In the genomic region with DNA sequence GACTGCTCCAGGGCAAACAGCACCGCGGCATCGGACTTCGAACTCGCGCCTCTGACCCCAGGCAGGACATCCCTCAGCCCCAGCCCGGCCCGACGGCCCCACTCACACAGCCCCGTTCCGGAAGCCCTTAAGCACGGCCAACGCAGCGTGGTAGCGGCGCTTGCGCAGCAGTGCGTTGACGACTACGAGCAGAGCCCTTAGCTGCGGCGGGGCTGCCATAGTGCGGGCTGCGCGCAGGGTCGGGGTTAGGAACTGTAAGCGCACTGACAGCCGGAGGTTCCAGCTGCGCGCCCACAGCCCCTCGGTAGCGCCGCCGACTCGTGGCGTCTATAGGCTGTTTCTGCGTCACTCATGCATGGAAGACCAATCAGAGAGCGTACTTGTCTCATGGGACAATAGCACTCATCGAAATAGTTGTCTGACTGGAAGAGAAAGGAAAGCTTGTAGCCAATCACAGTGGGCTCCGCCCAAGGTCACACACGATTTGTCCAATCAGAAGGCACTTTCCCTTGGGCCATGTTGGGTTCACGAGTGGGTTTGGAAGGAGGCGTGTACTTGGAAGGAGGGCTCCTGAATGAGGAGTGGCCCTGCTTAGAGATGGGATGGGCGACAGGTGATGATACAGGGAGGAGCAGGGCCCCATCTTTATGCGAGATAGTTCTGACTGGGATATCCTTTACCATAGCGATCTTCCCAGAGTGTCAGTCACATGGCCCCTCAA, we compare ENCODE assay signal across 8 cellular contexts. TPM values are rescaled to one million over a fixed set of nuclear protein-coding genes. Genes with fewer than 3 reads are reported as not detected.
A peak's percentile ranks its signal among the peaks of the same experiment; 100 is the strongest.
DNase-seq lines count a peak whose midpoint lies in the region; ATAC-seq and TF ChIP-seq lines count a peak whose summit lies in the region.

A gene with protein sequence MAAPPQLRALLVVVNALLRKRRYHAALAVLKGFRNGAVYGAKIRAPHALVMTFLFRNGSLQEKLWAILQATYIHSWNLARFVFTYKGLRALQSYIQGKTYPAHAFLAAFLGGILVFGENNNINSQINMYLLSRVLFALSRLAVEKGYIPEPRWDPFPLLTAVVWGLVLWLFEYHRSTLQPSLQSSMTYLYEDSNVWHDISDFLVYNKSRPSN (minus strand): TSS at position 322 of the 721 bp plus-strand sequence. CDS start 103 bp downstream, at position 219.

- no peaks in the 10 kb centered on the region for H3K9me2 ChIP-seq in DOHH2 (replicated peaks; ENCODE audit: control insufficient read depth, low read length)
- H3K9me2 ChIP-seq in GM23338 (ENCODE audit: insufficient read depth) = no peaks in the 10 kb centered on the region

- H3K27ac Mint-ChIP-seq in GM23338 (no peak within 1 kb of the TSS), nephron (peak within 1 kb of the TSS in 1 of 3 experiments; percentile 48)
- peak within 1 kb of the TSS; percentile 91 for H3K27ac Mint-ChIP-seq in stimulated activated naive CD8-positive, alpha-beta T cell treated with anti-CD3 and anti-CD28 coated beads, Interleukin-15, Interleukin-2, amounts not matched to agents 100 ng/mL and 50 ng/mL, for 24 hours

- H3K27me3 ChIP-seq in DOHH2 (ENCODE audit: control insufficient read depth, low read length) (no peaks in the 10 kb centered on the region), GM23338 (ENCODE audit: insufficient read depth) (no peaks in the 10 kb centered on the region)

- peak; percentile 98 for ATAC-seq in GM23338

- H3K4me2 ChIP-seq in DOHH2 (ENCODE audit: low read length) (peak within 1 kb of the TSS; percentile 77), GM23338 (peak within 1 kb of the TSS; percentile 60)

- peak within 1 kb of the TSS; percentile 75 for H3K4me3 Mint-ChIP-seq in GM23338
- H3K4me3 Mint-ChIP-seq in nephron = peak within 1 kb of the TSS; percentile 76 to 81 (median 79)
- H3K4me3 Mint-ChIP-seq in stimulated activated naive CD8-positive, alpha-beta T cell treated with anti-CD3 and anti-CD28 coated beads, Interleukin-15, Interleukin-2, amounts not matched to agents 100 ng/mL and 50 ng/mL, for 24 hours = peak within 1 kb of the TSS; percentile 92

- no peaks in the 10 kb centered on the region for H4K20me1 ChIP-seq in DOHH2 (ENCODE audit: control insufficient read depth, insufficient read depth, low read depth, low read length)
- no peaks in the 10 kb centered on the region for H4K20me1 ChIP-seq in GM23338 (replicated peaks; ENCODE audit: insufficient read depth)

- H3K79me2 ChIP-seq in DOHH2 (ENCODE audit: control insufficient read depth, low read length) (peaks cover 3% of the 10 kb centered on the region; the same call in 1 of the 2 replicates), GM23338 (replicated peaks; ENCODE audit: insufficient read depth) (no peaks in the 10 kb centered on the region)

- H3K4me1 ChIP-seq in DOHH2 (ENCODE audit: control insufficient read depth, low read length) (peaks cover 21% of the 10 kb centered on the region), GM23338 (ENCODE audit: insufficient read depth) (no peaks in the 10 kb centered on the region)

- peaks cover 17% of the 10 kb centered on the region for H3K27me3 Mint-ChIP-seq in GM23338 (ENCODE audit: insufficient read depth, low read depth, poor library complexity)
- H3K27me3 Mint-ChIP-seq in nephron (ENCODE audit: low read depth) = no peaks in the 10 kb centered on the region
- H3K27me3 Mint-ChIP-seq in stimulated activated naive CD8-positive, alpha-beta T cell treated with anti-CD3 and anti-CD28 coated beads, Interleukin-15, Interleukin-2, amounts not matched to agents 100 ng/mL and 50 ng/mL, for 24 hours = no peaks in the 10 kb centered on the region

- no peaks in the 10 kb centered on the region for H3K9me3 ChIP-seq in DOHH2 (ENCODE audit: control insufficient read depth, insufficient read depth, low read length)

- H3K27ac ChIP-seq in DOHH2 (ENCODE audit: low read depth, low read length) (peak within 1 kb of the TSS; percentile 25; the same call in 1 of the 2 replicates), GM23338 (ENCODE audit: low read depth) (no peak within 1 kb of the TSS)

- peak within 1 kb of the TSS; percentile 40 for H2AFZ ChIP-seq in GM23338

- H3K4me1 Mint-ChIP-seq in GM23338 (no peaks in the 10 kb centered on the region; the same call in 2 of the 3 replicates), nephron (no peaks in the 10 kb centered on the region)
- peaks cover 22% of the 10 kb centered on the region for H3K4me1 Mint-ChIP-seq in stimulated activated naive CD8-positive, alpha-beta T cell treated with anti-CD3 and anti-CD28 coated beads, Interleukin-15, Interleukin-2, amounts not matched to agents 100 ng/mL and 50 ng/mL, for 24 hours (ENCODE audit: low read depth)

- H3F3A ChIP-seq in DOHH2 (ENCODE audit: control insufficient read depth, insufficient read depth) (no peaks in the 10 kb centered on the region), GM23338 (replicated peaks; ENCODE audit: low read depth) (no peaks in the 10 kb centered on the region)

- H3K36me3 ChIP-seq in DOHH2 (ENCODE audit: control insufficient read depth, low read length) = no peaks in the 10 kb centered on the region
- no peaks in the 10 kb centered on the region for H3K36me3 ChIP-seq in GM23338 (ENCODE audit: insufficient read depth)

- TF ChIP-seq CTCF in DOHH2 (IDR thresholded peaks at IDR 0.05; ENCODE audit: low read depth, low read length, poor library complexity, severe bottlenecking) (no peak), GM23338 (conservative IDR thresholded peaks at IDR 0.05; ENCODE audit: low read depth in 2 of 2) (no peak), nephron (IDR thresholded peaks at IDR 0.05; ENCODE audit: unreplicated experiment in 3 of 3) (no peak)

- H3K36me3 Mint-ChIP-seq in GM23338 (ENCODE audit: low read depth) = no peaks in the 10 kb centered on the region
- no peaks in the 10 kb centered on the region for H3K36me3 Mint-ChIP-seq in nephron (ENCODE audit: low read depth)
- H3K36me3 Mint-ChIP-seq in stimulated activated naive CD8-positive, alpha-beta T cell treated with anti-CD3 and anti-CD28 coated beads, Interleukin-15, Interleukin-2, amounts not matched to agents 100 ng/mL and 50 ng/mL, for 24 hours (ENCODE audit: low read depth) = no peaks in the 10 kb centered on the region

- DNase-seq in GM23338 (ENCODE audit: low spot score) = peak; percentile 92
- DNase-seq in Kasumi-1 (lab: John Stamatoyannopoulos, UW) = peak; percentile 99 to 100
- peak; percentile 98 for DNase-seq in SHP77 treated with DMSO at 0.1 percent for 48 hours (lab: John Stamatoyannopoulos, UW)
- DNase-seq in activated effector memory CD4-positive, alpha-beta T cell treated with anti-CD3 and anti-CD28 coated beads, Interleukin-2, amount 50 U/mL, for 16 hours = peak; percentile 94
- peak; percentile 98 for DNase-seq in fibroblast of the conjunctiva (ENCODE audit: low read depth)

- peak within 1 kb of the TSS; percentile 82 for H3K4me3 ChIP-seq in DOHH2 (ENCODE audit: low read length)
- H3K4me3 ChIP-seq in GM23338 = peak within 1 kb of the TSS; percentile 54

- H3K9me3 Mint-ChIP-seq in GM23338 (peaks cover 6% of the 10 kb centered on the region; the same call in 2 of the 3 replicates), nephron (no peaks in the 10 kb centered on the region)
- H3K9me3 Mint-ChIP-seq in stimulated activated naive CD8-positive, alpha-beta T cell treated with anti-CD3 and anti-CD28 coated beads, Interleukin-15, Interleukin-2, amounts not matched to agents 100 ng/mL and 50 ng/mL, for 24 hours = no peaks in the 10 kb centered on the region

TF ChIP-seq in GM23338, 12 proteins besides CTCF, POLR2A, EP300 and RAD21:
- TF ChIP-seq, protein P1, sequence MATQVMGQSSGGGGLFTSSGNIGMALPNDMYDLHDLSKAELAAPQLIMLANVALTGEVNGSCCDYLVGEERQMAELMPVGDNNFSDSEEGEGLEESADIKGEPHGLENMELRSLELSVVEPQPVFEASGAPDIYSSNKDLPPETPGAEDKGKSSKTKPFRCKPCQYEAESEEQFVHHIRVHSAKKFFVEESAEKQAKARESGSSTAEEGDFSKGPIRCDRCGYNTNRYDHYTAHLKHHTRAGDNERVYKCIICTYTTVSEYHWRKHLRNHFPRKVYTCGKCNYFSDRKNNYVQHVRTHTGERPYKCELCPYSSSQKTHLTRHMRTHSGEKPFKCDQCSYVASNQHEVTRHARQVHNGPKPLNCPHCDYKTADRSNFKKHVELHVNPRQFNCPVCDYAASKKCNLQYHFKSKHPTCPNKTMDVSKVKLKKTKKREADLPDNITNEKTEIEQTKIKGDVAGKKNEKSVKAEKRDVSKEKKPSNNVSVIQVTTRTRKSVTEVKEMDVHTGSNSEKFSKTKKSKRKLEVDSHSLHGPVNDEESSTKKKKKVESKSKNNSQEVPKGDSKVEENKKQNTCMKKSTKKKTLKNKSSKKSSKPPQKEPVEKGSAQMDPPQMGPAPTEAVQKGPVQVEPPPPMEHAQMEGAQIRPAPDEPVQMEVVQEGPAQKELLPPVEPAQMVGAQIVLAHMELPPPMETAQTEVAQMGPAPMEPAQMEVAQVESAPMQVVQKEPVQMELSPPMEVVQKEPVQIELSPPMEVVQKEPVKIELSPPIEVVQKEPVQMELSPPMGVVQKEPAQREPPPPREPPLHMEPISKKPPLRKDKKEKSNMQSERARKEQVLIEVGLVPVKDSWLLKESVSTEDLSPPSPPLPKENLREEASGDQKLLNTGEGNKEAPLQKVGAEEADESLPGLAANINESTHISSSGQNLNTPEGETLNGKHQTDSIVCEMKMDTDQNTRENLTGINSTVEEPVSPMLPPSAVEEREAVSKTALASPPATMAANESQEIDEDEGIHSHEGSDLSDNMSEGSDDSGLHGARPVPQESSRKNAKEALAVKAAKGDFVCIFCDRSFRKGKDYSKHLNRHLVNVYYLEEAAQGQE (IDR thresholded peaks at IDR 0.05; ENCODE audit: unreplicated experiment) = no peak
- TF ChIP-seq POLR2AphosphoS5 (IDR thresholded peaks at IDR 0.05; ENCODE audit: low read depth) (peak; percentile 23; the same call in 1 of the 2 replicates), ZNF114 (CRISPR knock-in tag; IDR thresholded peaks at IDR 0.05) (peak; percentile 70; the same call in 1 of the 2 replicates), CREB1 (CRISPR knock-in tag; IDR thresholded peaks at IDR 0.05; ENCODE audit: low read depth) (peak; percentile 74)

RNA-seq across cellular contexts. Expression of the gene that starts here (rescaled TPM):
- total RNA-seq in GM23338 (2014; rRNA removed; shearing (Covaris generic)) = 0.39 and 1.2 TPM in 2 replicates
- polyA plus RNA-seq in GM23338 (2016; fragmentation: Nextera tagmentation; extraction: Ambion mirVana) = 2.7 and 3.5 TPM in 2 replicates
